Comparison of ENCODE assay signal across 8 cellular contexts in genomic region chr22:40346178-40347064, GRCh38. TPM values are rescaled to one million over a fixed set of nuclear protein-coding genes. Genes with fewer than 3 reads are reported as not detected.
DNase-seq lines count a peak whose midpoint lies in the region; ATAC-seq, FAIRE-seq and TF ChIP-seq lines count a peak whose summit lies in the region.

Gene ADSL, plus strand, starts transcription at chr22:40346500. Its CDS starts 59 bp downstream, at chr22:40346559.

- FAIRE-seq in GM18507 (lab: Jason Lieb, UNC) = peak; percentile 93
- no peak for FAIRE-seq in small intestine (lab: Jason Lieb, UNC)

- peak; percentile 69 for DNase-seq in GM18507 (ENCODE audit: extremely low spot score, insufficient read length, low read depth)
- peak; percentile 89 for DNase-seq in NCI-H2171 (lab: John Stamatoyannopoulos, UW)
- peak; percentile 90 for DNase-seq in WERI-Rb-1
- DNase-seq in breast epithelium (ENCODE audit: low spot score in 2 of 2) = peak; percentile 70 to 87
- peak; percentile 94 for DNase-seq in iPS-NIHi11 (ENCODE audit: low spot score)
- DNase-seq in small intestine = peak; percentile 90

- peak; percentile 77 for ATAC-seq in HG03039 (IDR thresholded peaks at IDR 0.05; ENCODE audit: unreplicated experiment)

- H3K9me3 ChIP-seq in WERI-Rb-1 (ENCODE audit: severe bottlenecking) (no peaks in the 10 kb centered on the region), breast epithelium (no peaks in the 10 kb centered on the region), small intestine (ENCODE audit: control insufficient read depth, low read depth) (no peaks in the 10 kb centered on the region)

- peak within 1 kb of the TSS; percentile 91 for H3K27ac ChIP-seq in 22Rv1
- H3K27ac ChIP-seq in WERI-Rb-1 = peak within 1 kb of the TSS; percentile 86
- peak within 1 kb of the TSS; percentile 74 to 89 for H3K27ac ChIP-seq in breast epithelium
- H3K27ac ChIP-seq in small intestine (ENCODE audit: low read depth in 1 of 2, low read length in 1 of 2) = peak within 1 kb of the TSS; percentile 55 to 92

- H3K36me3 ChIP-seq in WERI-Rb-1 (peaks cover 32% of the 10 kb centered on the region), breast epithelium (no peaks in the 10 kb centered on the region), small intestine (ENCODE audit: control insufficient read depth in 2 of 2, insufficient read depth in 2 of 2, low read length in 2 of 2) (peaks cover 2 to 3% of the 10 kb centered on the region in 2 donors)

- 0 out of 2 replicates have a peak, but pooled peaks have one; percentile 5 for TF ChIP-seq CTCF in 22Rv1 (IDR thresholded peaks at IDR 0.05)
- TF ChIP-seq CTCF in WERI-Rb-1 (IDR thresholded peaks at IDR 0.05; ENCODE audit: low read depth, low read length) = no peak
- no peak for TF ChIP-seq CTCF in breast epithelium (IDR thresholded peaks at IDR 0.05)

- WGBS in small intestine, 3 donors = 0 to 1% (median 0%) methylated on average over 63 to 65 of the region's 65 CpGs

- H3K4me3 ChIP-seq in WERI-Rb-1 (ENCODE audit: low read depth, low read length) (peak within 1 kb of the TSS; percentile 94), breast epithelium (peak within 1 kb of the TSS; percentile 65 to 92 (median 76)), small intestine (ENCODE audit: low read depth in 1 of 2, low read length in 2 of 2) (peak within 1 kb of the TSS; percentile 53 to 70)

- peak; percentile 66 for TF ChIP-seq POLR2A in breast epithelium (IDR thresholded peaks at IDR 0.05)

- H3K4me1 ChIP-seq in breast epithelium (peaks cover 0 to 10% of the 10 kb centered on the region in 2 donors), small intestine (ENCODE audit: control insufficient read depth in 2 of 2, insufficient read depth in 1 of 2, low read depth in 1 of 2, low read length in 1 of 2) (peaks cover 0 to 6% of the 10 kb centered on the region in 2 donors)

- intact Hi-C loops in breast epithelium (cut with DNase I; ENCODE audit: low total_unique reads) = no loop called here

- H3K27me3 ChIP-seq in WERI-Rb-1 (ENCODE audit: insufficient read depth, low read depth, severe bottlenecking) (no peaks in the 10 kb centered on the region), breast epithelium (no peaks in the 10 kb centered on the region), small intestine (ENCODE audit: control insufficient read depth in 2 of 2, insufficient read depth in 2 of 2, low read length in 2 of 2) (no peaks in the 10 kb centered on the region)

RNA-seq across cellular contexts. Expression of gene ADSL, which starts in this region (rescaled TPM):
- 10 to 100 TPM; 66.6 to 92.3 (median 74.7) TPM for total RNA-seq in breast epithelium
- polyA plus RNA-seq in small intestine = 10 to 100 TPM; 23.9 to 60.3 (median 30.0) TPM

Comparison
In these comparisons a context has a peak if more than half of its experiments do, and no peak if none do; other contexts are left out.
1. Peak in every context shown above with its lines: DNase-seq, ATAC-seq, H3K4me3 ChIP-seq and H3K27ac ChIP-seq.